Comparison of ENCODE assay signal across 8 cellular contexts in the genomic region with DNA sequence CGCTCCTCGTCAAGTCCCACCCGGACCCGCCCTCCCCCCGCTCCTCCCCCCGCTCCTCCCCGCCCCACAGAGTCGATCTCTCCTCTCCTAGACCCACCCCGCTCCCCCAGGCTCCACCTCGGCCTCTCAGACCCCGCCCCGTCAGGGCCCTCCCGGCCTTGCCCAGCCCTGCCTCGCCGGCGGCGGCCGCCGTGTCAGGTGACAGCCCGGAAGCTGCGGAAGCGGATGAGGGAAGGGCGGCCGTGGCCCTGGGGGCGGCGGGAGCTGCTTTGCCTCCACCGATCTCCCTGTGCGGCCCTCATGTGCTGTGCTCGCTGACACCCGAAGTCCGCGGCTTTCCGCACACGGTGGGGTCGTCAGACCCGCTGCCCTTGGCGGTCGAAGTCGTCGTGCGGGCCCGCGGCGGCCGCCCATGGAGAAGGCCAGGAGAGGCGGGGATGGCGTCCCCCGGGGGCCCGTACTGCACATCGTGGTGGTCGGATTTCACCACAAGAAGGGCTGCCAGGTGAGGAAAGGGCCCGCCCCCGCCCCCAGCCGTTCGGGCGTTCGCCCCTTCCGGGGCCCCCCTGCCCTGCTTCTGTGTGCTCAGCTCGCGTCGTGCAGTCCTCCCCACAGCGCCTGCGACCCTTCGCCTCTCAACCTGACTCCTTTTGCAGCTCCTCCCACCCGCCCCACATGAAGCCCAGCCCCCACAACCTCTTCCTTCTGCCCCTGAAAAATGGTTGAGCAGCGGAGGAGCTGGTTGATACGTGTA. TPM values are rescaled to one million over a fixed set of nuclear protein-coding genes. Genes with fewer than 3 reads are reported as not detected.
A peak's percentile ranks its signal among the peaks of the same experiment; 100 is the strongest.
DNase-seq lines count a peak whose midpoint lies in the region; FAIRE-seq and TF ChIP-seq lines count a peak whose summit lies in the region.

A gene (plus strand): TSS at position 192 of the 754 bp plus-strand sequence. CDS start 221 bp downstream, at position 413.

- H3K27me3 Mint-ChIP-seq in HFFc6 (ENCODE audit: insufficient read depth), result no peaks in the 10 kb centered on the region
- H3K27me3 Mint-ChIP-seq in activated naive CD4-positive, alpha-beta T cell treated with anti-CD3 and anti-CD28 coated beads for 36 hours (ENCODE audit: low read depth), result no peaks in the 10 kb centered on the region

- peak within 1 kb of the TSS; percentile 99 for H3K27ac ChIP-seq in neutrophil

- CTCF ChIA-PET in activated naive CD4-positive, alpha-beta T cell treated with anti-CD3 and anti-CD28 coated beads for 36 hours (lab: Charles Lee), result no interaction called here

- DNase-seq in GM04504 (ENCODE audit: low read depth) (peak; percentile 88), HFFc6 (peak; percentile 95), NAMALWA (ENCODE audit: low spot score) (peak; percentile 99), SK-N-DZ (ENCODE audit: low spot score) (peak; percentile 94), frontal cortex (ENCODE audit: low spot score in 2 of 2) (peak; percentile 95 to 97)
- DNase-seq in activated naive CD4-positive, alpha-beta T cell treated with anti-CD3 and anti-CD28 coated beads for 36 hours, result peak; percentile 99

- H3K36me3 ChIP-seq in neutrophil, result no peaks in the 10 kb centered on the region

- peaks cover 21% of the 10 kb centered on the region for H3K36me3 Mint-ChIP-seq in HFFc6 (ENCODE audit: low read depth)
- H3K36me3 Mint-ChIP-seq in activated naive CD4-positive, alpha-beta T cell treated with anti-CD3 and anti-CD28 coated beads for 36 hours (ENCODE audit: low read depth), result peaks cover 9% of the 10 kb centered on the region

- H3K27ac Mint-ChIP-seq in HFFc6, result peak within 1 kb of the TSS; percentile 91
- H3K27ac Mint-ChIP-seq in activated naive CD4-positive, alpha-beta T cell treated with anti-CD3 and anti-CD28 coated beads for 36 hours, result peak within 1 kb of the TSS; percentile 92

- peaks cover 7% of the 10 kb centered on the region; the same call in 1 of the 2 replicates for H3K9me3 Mint-ChIP-seq in HFFc6
- H3K9me3 Mint-ChIP-seq in activated naive CD4-positive, alpha-beta T cell treated with anti-CD3 and anti-CD28 coated beads for 36 hours, result peaks cover 3% of the 10 kb centered on the region

- H3K27me3 ChIP-seq in neutrophil, result no peaks in the 10 kb centered on the region

- no peaks in the 10 kb centered on the region for H3K9me3 ChIP-seq in neutrophil

- H3K4me3 ChIP-seq in neutrophil (ENCODE audit: low read depth in 1 of 2, low read length in 1 of 2), result peak within 1 kb of the TSS; percentile 88 to 96

- H3K4me3 Mint-ChIP-seq in HFFc6, result peak within 1 kb of the TSS; percentile 92
- H3K4me3 Mint-ChIP-seq in activated naive CD4-positive, alpha-beta T cell treated with anti-CD3 and anti-CD28 coated beads for 36 hours, result peak within 1 kb of the TSS; percentile 96

- intact Hi-C loops in activated naive CD4-positive, alpha-beta T cell treated with anti-CD3 and anti-CD28 coated beads for 36 hours (cut with micrococcal nuclease), result loop anchor here (1.0 to 10.0 kb wide), 7 partner anchors 8 to 1991 kb away; a partner anchor contains a TSS

- no peak for FAIRE-seq in frontal cortex (lab: Jason Lieb, UNC)

- peaks cover 35% of the 10 kb centered on the region for H3K4me1 Mint-ChIP-seq in HFFc6 (ENCODE audit: low read depth)
- peaks cover 37% of the 10 kb centered on the region for H3K4me1 Mint-ChIP-seq in activated naive CD4-positive, alpha-beta T cell treated with anti-CD3 and anti-CD28 coated beads for 36 hours (ENCODE audit: low read depth)

- TF ChIP-seq CTCF in HFFc6 (IDR thresholded peaks at IDR 0.05) (no peak), neutrophil (IDR thresholded peaks at IDR 0.05) (peak; percentile 55), subcutaneous adipose tissue (IDR thresholded peaks at IDR 0.05; ENCODE audit: low read depth) (no peak)

- H3K4me1 ChIP-seq in neutrophil (ENCODE audit: control insufficient read depth in 1 of 2, insufficient read depth in 1 of 2, low read depth in 1 of 2, low read length in 1 of 2), result peaks cover 37 to 39% of the 10 kb centered on the region in 2 experiments

RNA-seq across cellular contexts. Expression of the gene that starts here (rescaled TPM):
- total RNA-seq in HFFc6 (2021; fragmentation: NEBNext Ultra II Directional; extraction: Animal tissue kit (Norgen Biotek cat#: 25700)), result 10 to 100 TPM; 31.4 to 37.3 (median 34.1) TPM
- 18.9 and 19.6 TPM in 2 replicates for polyA plus RNA-seq in SK-N-DZ (2014; cell fraction: cytosol; rRNA removed)
- polyA plus RNA-seq in SK-N-DZ (2014; cell fraction: nucleus; rRNA removed), result 17.6 and 31.7 TPM in 2 replicates
- total RNA-seq in activated naive CD4-positive, alpha-beta T cell treated with anti-CD3 and anti-CD28 coated beads for 36 hours, result 10 to 100 TPM; 29.6 to 38.0 TPM
- total RNA-seq in frontal cortex, result 70.1 TPM
- total RNA-seq in subcutaneous adipose tissue, result 10 to 100 TPM; 27.5 to 35.8 (median 30.9) TPM

Comparison
In these comparisons a context has a peak if more than half of its experiments do, and no peak if none do; other contexts are left out.
1. Peak in every context shown above with its lines: DNase-seq, H3K4me3 ChIP-seq and H3K27ac ChIP-seq.